1 cellular context compared by ENCODE assay signal in the genomic region with DNA sequence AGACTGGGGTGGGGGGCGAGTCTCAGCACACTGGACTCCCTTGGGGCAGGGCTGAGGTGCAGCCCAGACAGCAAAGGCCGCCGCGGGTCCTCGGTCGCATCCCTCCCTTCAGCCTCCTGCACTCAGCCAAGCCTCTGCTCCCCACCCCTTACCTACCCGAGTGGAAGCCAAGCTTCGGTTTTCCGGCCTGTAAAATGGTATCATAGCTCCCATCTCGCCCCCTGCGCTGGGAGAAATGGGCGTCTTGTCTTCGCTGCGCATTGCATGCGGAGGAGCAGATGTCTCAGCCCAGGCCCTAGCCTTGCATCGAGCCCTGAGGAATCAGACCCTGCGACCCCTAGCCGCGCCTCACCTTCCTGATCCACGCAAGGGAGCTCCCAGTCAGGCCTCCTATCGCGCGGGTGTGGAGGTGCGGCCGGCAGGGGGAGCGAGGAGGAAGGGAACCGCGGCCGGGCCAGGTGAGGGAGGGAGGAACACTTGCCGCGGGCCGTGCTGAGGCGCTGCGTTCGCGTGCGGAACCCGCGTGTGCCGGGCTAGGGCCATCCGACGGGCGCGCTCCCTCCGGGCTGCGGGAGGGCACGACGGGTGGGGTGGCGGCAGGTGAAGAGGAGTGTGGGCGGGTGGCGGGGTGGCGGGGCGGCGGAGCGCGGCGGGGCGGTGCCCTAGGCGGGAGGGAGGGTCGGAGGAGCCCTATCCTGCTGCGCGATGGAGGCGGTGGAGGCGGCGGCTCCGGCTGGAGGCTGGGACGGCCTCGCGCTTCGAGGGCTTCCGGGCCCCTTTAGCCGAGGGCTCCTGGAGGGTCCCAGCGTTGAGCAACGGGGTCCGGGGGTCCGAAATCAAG.
TF ChIP-seq lines count a peak whose summit lies in the region.

No MANE protein-coding gene starts in this region.

TF ChIP-seq in K562, 482 proteins besides CTCF, POLR2A, EP300 and RAD21 (continued from another document and continues in another):
- TF ChIP-seq ZFP30 (CRISPR knock-in tag; IDR thresholded peaks at IDR 0.05; ENCODE audit: borderline replicate concordance) (no peak), SPI1 (IDR thresholded peaks at IDR 0.05; ENCODE audit: borderline replicate concordance, low read depth, low read length) (peak; percentile 74; the same call in 1 of the 2 replicates), KDM5B (IDR thresholded peaks at IDR 0.05; ENCODE audit: insufficient replicate concordance, low read depth, low read length) (no peak), KDM1A (IDR thresholded peaks at IDR 0.05) (no peak), ZNF589 (CRISPR knock-in tag; IDR thresholded peaks at IDR 0.05; ENCODE audit: low read depth) (no peak), ZNF316 (IDR thresholded peaks at IDR 0.05) (no peak), CCNT2 (IDR thresholded peaks at IDR 0.05; ENCODE audit: borderline replicate concordance, extremely low read depth, insufficient read length, low read depth, low read length) (peak; percentile 76), FOXK1 (CRISPR knock-in tag; IDR thresholded peaks at IDR 0.05; ENCODE audit: borderline replicate concordance) (no peak), ZKSCAN8 (CRISPR knock-in tag; IDR thresholded peaks at IDR 0.05) (no peak), TCF3 (CRISPR knock-in tag; IDR thresholded peaks at IDR 0.05) (no peak), FOS (IDR thresholded peaks at IDR 0.05; ENCODE audit: extremely low read depth, insufficient read length) (no peak), TAF9B (IDR thresholded peaks at IDR 0.05; ENCODE audit: partially characterized antibody) (no peak), BMI1 (IDR thresholded peaks at IDR 0.05; ENCODE audit: low read length) (no peak), MEF2D (tag; conservative IDR thresholded peaks at IDR 0.05; ENCODE audit: low read depth) (no peak), ZFPM2 (CRISPR knock-in tag; IDR thresholded peaks at IDR 0.05) (0 out of 2 replicates have a peak, but pooled peaks have one; percentile 29), EGR1 (conservative IDR thresholded peaks at IDR 0.05) (peak; percentile 76), ZNF121 (CRISPR knock-in tag; conservative IDR thresholded peaks at IDR 0.05) (no peak), ZNF354B (CRISPR knock-in tag; IDR thresholded peaks at IDR 0.05) (no peak), RUNX1 (IDR thresholded peaks at IDR 0.05; ENCODE audit: low read depth) (no peak; the same call in 1 of the 2 replicates), TBP (optimal IDR thresholded peaks at IDR 0.05; ENCODE audit: low read depth, low read length) (peak; percentile 5), MBD2 (IDR thresholded peaks at IDR 0.05; ENCODE audit: borderline replicate concordance, low read depth) (peak; percentile 11; the same call in 1 of the 2 replicates), CBX2 (IDR thresholded peaks at IDR 0.05; ENCODE audit: insufficient read depth, low read length, poor library complexity, severe bottlenecking) (no peak), POLR2G (IDR thresholded peaks at IDR 0.05; ENCODE audit: low read depth, low read length) (peak; percentile 74), TCF7L2 (IDR thresholded peaks at IDR 0.05; ENCODE audit: low read depth, low read length) (no peak), ZNF717 (CRISPR knock-in tag; IDR thresholded peaks at IDR 0.05) (no peak)
- TF ChIP-seq, protein P1, sequence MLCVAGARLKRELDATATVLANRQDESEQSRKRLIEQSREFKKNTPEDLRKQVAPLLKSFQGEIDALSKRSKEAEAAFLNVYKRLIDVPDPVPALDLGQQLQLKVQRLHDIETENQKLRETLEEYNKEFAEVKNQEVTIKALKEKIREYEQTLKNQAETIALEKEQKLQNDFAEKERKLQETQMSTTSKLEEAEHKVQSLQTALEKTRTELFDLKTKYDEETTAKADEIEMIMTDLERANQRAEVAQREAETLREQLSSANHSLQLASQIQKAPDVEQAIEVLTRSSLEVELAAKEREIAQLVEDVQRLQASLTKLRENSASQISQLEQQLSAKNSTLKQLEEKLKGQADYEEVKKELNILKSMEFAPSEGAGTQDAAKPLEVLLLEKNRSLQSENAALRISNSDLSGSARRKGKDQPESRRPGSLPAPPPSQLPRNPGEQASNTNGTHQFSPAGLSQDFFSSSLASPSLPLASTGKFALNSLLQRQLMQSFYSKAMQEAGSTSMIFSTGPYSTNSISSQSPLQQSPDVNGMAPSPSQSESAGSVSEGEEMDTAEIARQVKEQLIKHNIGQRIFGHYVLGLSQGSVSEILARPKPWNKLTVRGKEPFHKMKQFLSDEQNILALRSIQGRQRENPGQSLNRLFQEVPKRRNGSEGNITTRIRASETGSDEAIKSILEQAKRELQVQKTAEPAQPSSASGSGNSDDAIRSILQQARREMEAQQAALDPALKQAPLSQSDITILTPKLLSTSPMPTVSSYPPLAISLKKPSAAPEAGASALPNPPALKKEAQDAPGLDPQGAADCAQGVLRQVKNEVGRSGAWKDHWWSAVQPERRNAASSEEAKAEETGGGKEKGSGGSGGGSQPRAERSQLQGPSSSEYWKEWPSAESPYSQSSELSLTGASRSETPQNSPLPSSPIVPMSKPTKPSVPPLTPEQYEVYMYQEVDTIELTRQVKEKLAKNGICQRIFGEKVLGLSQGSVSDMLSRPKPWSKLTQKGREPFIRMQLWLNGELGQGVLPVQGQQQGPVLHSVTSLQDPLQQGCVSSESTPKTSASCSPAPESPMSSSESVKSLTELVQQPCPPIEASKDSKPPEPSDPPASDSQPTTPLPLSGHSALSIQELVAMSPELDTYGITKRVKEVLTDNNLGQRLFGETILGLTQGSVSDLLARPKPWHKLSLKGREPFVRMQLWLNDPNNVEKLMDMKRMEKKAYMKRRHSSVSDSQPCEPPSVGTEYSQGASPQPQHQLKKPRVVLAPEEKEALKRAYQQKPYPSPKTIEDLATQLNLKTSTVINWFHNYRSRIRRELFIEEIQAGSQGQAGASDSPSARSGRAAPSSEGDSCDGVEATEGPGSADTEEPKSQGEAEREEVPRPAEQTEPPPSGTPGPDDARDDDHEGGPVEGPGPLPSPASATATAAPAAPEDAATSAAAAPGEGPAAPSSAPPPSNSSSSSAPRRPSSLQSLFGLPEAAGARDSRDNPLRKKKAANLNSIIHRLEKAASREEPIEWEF (CRISPR knock-in tag; IDR thresholded peaks at IDR 0.05) = no peak
- TF ChIP-seq, protein P2, sequence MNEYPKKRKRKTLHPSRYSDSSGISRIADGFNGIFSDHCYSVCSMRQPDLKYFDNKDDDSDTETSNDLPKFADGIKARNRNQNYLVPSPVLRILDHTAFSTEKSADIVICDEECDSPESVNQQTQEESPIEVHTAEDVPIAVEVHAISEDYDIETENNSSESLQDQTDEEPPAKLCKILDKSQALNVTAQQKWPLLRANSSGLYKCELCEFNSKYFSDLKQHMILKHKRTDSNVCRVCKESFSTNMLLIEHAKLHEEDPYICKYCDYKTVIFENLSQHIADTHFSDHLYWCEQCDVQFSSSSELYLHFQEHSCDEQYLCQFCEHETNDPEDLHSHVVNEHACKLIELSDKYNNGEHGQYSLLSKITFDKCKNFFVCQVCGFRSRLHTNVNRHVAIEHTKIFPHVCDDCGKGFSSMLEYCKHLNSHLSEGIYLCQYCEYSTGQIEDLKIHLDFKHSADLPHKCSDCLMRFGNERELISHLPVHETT (CRISPR knock-in tag; conservative IDR thresholded peaks at IDR 0.05 in 1 of 2, IDR thresholded peaks at IDR 0.05 in 1 of 2) = no peak
- TF ChIP-seq, protein P3, sequence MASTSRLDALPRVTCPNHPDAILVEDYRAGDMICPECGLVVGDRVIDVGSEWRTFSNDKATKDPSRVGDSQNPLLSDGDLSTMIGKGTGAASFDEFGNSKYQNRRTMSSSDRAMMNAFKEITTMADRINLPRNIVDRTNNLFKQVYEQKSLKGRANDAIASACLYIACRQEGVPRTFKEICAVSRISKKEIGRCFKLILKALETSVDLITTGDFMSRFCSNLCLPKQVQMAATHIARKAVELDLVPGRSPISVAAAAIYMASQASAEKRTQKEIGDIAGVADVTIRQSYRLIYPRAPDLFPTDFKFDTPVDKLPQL (IDR thresholded peaks at IDR 0.05; ENCODE audit: extremely low read depth, insufficient read length) = no peak
- TF ChIP-seq, protein P4, sequence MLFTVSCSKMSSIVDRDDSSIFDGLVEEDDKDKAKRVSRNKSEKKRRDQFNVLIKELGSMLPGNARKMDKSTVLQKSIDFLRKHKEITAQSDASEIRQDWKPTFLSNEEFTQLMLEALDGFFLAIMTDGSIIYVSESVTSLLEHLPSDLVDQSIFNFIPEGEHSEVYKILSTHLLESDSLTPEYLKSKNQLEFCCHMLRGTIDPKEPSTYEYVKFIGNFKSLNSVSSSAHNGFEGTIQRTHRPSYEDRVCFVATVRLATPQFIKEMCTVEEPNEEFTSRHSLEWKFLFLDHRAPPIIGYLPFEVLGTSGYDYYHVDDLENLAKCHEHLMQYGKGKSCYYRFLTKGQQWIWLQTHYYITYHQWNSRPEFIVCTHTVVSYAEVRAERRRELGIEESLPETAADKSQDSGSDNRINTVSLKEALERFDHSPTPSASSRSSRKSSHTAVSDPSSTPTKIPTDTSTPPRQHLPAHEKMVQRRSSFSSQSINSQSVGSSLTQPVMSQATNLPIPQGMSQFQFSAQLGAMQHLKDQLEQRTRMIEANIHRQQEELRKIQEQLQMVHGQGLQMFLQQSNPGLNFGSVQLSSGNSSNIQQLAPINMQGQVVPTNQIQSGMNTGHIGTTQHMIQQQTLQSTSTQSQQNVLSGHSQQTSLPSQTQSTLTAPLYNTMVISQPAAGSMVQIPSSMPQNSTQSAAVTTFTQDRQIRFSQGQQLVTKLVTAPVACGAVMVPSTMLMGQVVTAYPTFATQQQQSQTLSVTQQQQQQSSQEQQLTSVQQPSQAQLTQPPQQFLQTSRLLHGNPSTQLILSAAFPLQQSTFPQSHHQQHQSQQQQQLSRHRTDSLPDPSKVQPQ (CRISPR knock-in tag; IDR thresholded peaks at IDR 0.05; ENCODE audit: borderline replicate concordance) = no peak
- TF ChIP-seq, protein P5, sequence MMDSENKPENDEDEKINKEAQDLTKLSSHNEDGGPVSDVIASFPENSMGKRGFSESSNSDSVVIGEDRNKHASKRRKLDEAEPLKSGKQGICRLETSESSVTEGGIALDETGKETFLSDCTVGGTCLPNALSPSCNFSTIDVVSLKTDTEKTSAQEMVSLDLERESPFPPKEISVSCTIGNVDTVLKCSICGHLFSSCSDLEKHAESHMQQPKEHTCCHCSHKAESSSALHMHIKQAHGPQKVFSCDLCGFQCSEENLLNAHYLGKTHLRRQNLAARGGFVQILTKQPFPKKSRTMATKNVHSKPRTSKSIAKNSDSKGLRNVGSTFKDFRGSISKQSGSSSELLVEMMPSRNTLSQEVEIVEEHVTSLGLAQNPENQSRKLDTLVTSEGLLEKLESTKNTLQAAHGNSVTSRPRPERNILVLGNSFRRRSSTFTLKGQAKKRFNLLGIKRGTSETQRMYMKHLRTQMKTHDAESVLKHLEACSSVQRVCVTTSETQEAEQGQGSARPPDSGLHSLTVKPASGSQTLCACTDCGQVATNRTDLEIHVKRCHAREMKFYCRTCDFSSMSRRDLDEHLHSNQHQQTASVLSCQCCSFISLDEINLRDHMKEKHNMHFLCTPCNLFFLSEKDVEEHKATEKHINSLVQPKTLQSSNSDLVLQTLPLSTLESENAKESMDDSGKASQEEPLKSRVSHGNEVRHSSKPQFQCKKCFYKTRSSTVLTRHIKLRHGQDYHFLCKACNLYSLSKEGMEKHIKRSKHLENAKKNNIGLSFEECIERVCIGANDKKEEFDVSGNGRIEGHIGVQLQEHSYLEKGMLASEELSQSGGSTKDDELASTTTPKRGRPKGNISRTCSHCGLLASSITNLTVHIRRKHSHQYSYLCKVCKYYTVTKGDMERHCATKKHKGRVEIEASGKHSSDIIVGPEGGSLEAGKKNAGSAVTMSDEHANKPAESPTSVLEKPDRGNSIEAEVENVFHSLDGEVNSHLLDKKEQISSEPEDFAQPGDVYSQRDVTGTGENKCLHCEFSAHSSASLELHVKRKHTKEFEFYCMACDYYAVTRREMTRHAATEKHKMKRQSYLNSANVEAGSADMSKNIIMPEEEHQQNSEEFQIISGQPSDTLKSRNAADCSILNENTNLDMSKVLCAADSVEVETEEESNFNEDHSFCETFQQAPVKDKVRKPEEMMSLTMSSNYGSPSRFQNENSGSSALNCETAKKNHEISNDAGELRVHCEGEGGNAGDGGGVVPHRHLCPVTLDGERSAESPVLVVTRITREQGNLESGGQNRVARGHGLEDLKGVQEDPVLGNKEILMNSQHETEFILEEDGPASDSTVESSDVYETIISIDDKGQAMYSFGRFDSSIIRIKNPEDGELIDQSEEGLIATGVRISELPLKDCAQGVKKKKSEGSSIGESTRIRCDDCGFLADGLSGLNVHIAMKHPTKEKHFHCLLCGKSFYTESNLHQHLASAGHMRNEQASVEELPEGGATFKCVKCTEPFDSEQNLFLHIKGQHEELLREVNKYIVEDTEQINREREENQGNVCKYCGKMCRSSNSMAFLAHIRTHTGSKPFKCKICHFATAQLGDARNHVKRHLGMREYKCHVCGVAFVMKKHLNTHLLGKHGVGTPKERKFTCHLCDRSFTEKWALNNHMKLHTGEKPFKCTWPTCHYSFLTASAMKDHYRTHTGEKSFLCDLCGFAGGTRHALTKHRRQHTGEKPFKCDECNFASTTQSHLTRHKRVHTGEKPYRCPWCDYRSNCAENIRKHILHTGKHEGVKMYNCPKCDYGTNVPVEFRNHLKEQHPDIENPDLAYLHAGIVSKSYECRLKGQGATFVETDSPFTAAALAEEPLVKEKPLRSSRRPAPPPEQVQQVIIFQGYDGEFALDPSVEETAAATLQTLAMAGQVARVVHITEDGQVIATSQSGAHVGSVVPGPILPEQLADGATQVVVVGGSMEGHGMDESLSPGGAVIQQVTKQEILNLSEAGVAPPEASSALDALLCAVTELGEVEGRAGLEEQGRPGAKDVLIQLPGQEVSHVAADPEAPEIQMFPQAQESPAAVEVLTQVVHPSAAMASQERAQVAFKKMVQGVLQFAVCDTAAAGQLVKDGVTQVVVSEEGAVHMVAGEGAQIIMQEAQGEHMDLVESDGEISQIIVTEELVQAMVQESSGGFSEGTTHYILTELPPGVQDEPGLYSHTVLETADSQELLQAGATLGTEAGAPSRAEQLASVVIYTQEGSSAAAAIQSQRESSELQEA (IDR thresholded peaks at IDR 0.05; ENCODE audit: low read depth) = no peak
- TF ChIP-seq, protein P6, sequence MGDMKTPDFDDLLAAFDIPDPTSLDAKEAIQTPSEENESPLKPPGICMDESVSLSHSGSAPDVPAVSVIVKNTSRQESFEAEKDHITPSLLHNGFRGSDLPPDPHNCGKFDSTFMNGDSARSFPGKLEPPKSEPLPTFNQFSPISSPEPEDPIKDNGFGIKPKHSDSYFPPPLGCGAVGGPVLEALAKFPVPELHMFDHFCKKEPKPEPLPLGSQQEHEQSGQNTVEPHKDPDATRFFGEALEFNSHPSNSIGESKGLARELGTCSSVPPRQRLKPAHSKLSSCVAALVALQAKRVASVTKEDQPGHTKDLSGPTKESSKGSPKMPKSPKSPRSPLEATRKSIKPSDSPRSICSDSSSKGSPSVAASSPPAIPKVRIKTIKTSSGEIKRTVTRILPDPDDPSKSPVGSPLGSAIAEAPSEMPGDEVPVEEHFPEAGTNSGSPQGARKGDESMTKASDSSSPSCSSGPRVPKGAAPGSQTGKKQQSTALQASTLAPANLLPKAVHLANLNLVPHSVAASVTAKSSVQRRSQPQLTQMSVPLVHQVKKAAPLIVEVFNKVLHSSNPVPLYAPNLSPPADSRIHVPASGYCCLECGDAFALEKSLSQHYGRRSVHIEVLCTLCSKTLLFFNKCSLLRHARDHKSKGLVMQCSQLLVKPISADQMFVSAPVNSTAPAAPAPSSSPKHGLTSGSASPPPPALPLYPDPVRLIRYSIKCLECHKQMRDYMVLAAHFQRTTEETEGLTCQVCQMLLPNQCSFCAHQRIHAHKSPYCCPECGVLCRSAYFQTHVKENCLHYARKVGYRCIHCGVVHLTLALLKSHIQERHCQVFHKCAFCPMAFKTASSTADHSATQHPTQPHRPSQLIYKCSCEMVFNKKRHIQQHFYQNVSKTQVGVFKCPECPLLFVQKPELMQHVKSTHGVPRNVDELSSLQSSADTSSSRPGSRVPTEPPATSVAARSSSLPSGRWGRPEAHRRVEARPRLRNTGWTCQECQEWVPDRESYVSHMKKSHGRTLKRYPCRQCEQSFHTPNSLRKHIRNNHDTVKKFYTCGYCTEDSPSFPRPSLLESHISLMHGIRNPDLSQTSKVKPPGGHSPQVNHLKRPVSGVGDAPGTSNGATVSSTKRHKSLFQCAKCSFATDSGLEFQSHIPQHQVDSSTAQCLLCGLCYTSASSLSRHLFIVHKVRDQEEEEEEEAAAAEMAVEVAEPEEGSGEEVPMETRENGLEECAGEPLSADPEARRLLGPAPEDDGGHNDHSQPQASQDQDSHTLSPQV (IDR thresholded peaks at IDR 0.05) = no peak
